8 cellular contexts compared by ENCODE assay signal in the genomic region with DNA sequence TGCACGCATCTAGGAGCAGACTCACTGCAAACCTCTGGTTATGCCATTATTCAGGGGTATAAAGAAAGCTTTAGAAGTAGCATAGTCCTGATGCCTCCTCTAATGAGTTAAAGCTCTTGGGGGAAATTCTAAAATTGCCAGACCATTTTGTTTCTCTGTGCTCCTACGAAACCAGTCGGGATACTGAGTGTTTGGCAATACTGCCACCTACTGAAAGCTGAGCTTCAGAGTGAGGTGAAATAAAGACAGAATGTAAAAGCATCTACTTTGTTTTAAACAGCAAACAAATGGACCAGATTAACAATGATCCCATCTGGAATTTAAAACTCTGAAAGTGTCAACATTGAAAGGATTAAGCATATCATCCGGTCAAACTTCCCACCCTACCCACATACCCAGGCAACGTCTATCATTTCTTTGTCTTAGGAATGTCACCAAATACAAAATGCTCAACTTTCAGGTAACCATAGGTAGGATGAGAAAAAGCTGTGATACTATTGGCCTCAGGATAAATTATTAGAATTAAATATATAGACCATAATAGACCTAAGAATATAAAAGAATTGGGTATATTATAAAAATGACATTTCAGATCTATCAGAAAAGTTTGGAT.
A peak's percentile ranks its signal among the peaks of the same experiment; 100 is the strongest.
DNase-seq lines count a peak whose midpoint lies in the region; ATAC-seq and TF ChIP-seq lines count a peak whose summit lies in the region.

No MANE protein-coding gene starts in this region.

- CTCF ChIA-PET in IMR-90 (lab: Yijun Ruan, JAX): interaction anchor here (0.5 to 2.9 kb wide), 14 partner anchors 10 to 465 kb away, joined by 3 to 16 read pairs (median 4); no protein-coding TSS in a partner anchor

- H3K23ac ChIP-seq in IMR-90 (ENCODE audit: low read depth, low read length): no peak overlapping the region

- H4K20me1 ChIP-seq in IMR-90 (ENCODE audit: insufficient read depth, low read length): no peaks in the 10 kb centered on the region

- dilution Hi-C loops in IMR-90 (cut with HindIII; ENCODE audit: low sequenced_read_pairs, unreplicated experiment): loop anchor here (25.0 kb wide), 1 partner anchor 375 kb away; no protein-coding TSS in a partner anchor

- H3K36me3 ChIP-seq in IMR-90 (ENCODE audit: control insufficient read depth, insufficient read depth, low read length): no peaks in the 10 kb centered on the region
- H3K36me3 ChIP-seq in SJCRH30: no peaks in the 10 kb centered on the region
- H3K36me3 ChIP-seq in ovary: no peaks in the 10 kb centered on the region

- H2AFZ ChIP-seq in IMR-90 (replicated peaks; ENCODE audit: low read length, poor library complexity): no peak overlapping the region

- no peak for TF ChIP-seq POLR2A in IMR-90 (IDR thresholded peaks at IDR 0.05; ENCODE audit: low read depth, low read length)
- TF ChIP-seq POLR2A in ovary (IDR thresholded peaks at IDR 0.05): no peak

- H3K27ac ChIP-seq in IMR-90 (ENCODE audit: insufficient read depth, low read length) (no peak overlapping the region), SJCRH30 (no peak overlapping the region), ovary (no peak overlapping the region)

- H2AK9ac ChIP-seq in IMR-90 (replicated peaks; ENCODE audit: low read depth, low read length, poor library complexity): no peak overlapping the region

- no peak overlapping the region for H3K56ac ChIP-seq in IMR-90 (ENCODE audit: extremely low read depth, insufficient read depth, low read length)

- peak; percentile 81 for TF ChIP-seq RAD21 in IMR-90 (IDR thresholded peaks at IDR 0.05; ENCODE audit: low read length)

- H4K5ac ChIP-seq in IMR-90 (ENCODE audit: low read depth, low read length): no peak overlapping the region

- no peak overlapping the region for H3K18ac ChIP-seq in IMR-90 (ENCODE audit: low read depth, low read length)

- POLR2A ChIA-PET in IMR-90 (lab: Charles Lee; ENCODE audit: unreplicated experiment): no interaction called here

- H3K9ac ChIP-seq in IMR-90 (ENCODE audit: low read depth, low read length): no peak overlapping the region

- no peak overlapping the region for H2AK5ac ChIP-seq in IMR-90 (ENCODE audit: low read depth, low read length)

- no peak overlapping the region for H2BK5ac ChIP-seq in IMR-90 (ENCODE audit: low read depth, low read length, poor library complexity, severe bottlenecking)

- no TSS peak for BruUV-seq in IMR-90 (replicated peaks; lab: Mats Ljungman, UMichigan)

- H2BK15ac ChIP-seq in IMR-90 (ENCODE audit: low read depth, low read length): no peak overlapping the region

- no peak overlapping the region for H3K4me3 ChIP-seq in GM12864 (ENCODE audit: low read depth, low read length)
- no peak overlapping the region for H3K4me3 ChIP-seq in IMR-90 (ENCODE audit: insufficient read depth, low read depth, low read length)
- H3K4me3 ChIP-seq in SJCRH30: no peak overlapping the region
- no peak overlapping the region for H3K4me3 ChIP-seq in fibroblast of pulmonary artery (replicated peaks; ENCODE audit: low read depth, low read length)
- no peak overlapping the region for H3K4me3 ChIP-seq in ovary

- no peak overlapping the region for H4K8ac ChIP-seq in IMR-90 (ENCODE audit: low read depth in 2 of 2, low read length in 2 of 2)

- H3K9me3 ChIP-seq in IMR-90 (ENCODE audit: control insufficient read depth, insufficient read depth, low read length) (no peaks in the 10 kb centered on the region), SJCRH30 (replicated peaks) (no peaks in the 10 kb centered on the region), ovary (no peaks in the 10 kb centered on the region)

- H2BK20ac ChIP-seq in IMR-90 (ENCODE audit: low read depth, low read length): no peak overlapping the region

- WGBS in IMR-90 (ENCODE audit: extremely low coverage in 2 of 2, insufficient read length in 1 of 2), 2 experiments: no CpG with 5 or more reads among the region's 5 CpGs
- WGBS in ovary, 3 donors: 12 to 17% (median 14%) methylated on average over 5 of the region's 5 CpGs

- H3K14ac ChIP-seq in IMR-90 (replicated peaks; ENCODE audit: low read depth, low read length): no peak overlapping the region

- H3K4me2 ChIP-seq in IMR-90 (ENCODE audit: low read depth, low read length): peak overlapping the region; percentile 53; the same call in 1 of the 2 replicates

- intact Hi-C loops in IMR-90 (cut with micrococcal nuclease): loop anchor here (1.0 kb wide), 2 partner anchors 383 to 464 kb away; no protein-coding TSS in a partner anchor
- intact Hi-C loops in ovary (cut with DNase I): loop anchor here (5.0 to 10.0 kb wide), 6 partner anchors 105 to 465 kb away; partner anchors contain the start of gene RGS7BP (in 1 of the 4)

- H2BK120ac ChIP-seq in IMR-90 (ENCODE audit: low read depth, low read length): no peak overlapping the region

- no peak for TF ChIP-seq EP300 in ovary (IDR thresholded peaks at IDR 0.05)

- H3K9me1 ChIP-seq in IMR-90 (ENCODE audit: insufficient read depth, low read length): no peaks in the 10 kb centered on the region

- no peak overlapping the region for H4K91ac ChIP-seq in IMR-90 (ENCODE audit: insufficient read depth, low read depth, low read length)

- ATAC-seq in IMR-90 (ENCODE audit: low read depth) (peak; percentile 81), HG02798 (IDR thresholded peaks at IDR 0.05; ENCODE audit: poor library complexity, unreplicated experiment) (no peak), GM21737 (IDR thresholded peaks at IDR 0.05; ENCODE audit: unreplicated experiment) (no peak)

- no peak overlapping the region for H3K4ac ChIP-seq in IMR-90 (ENCODE audit: low read depth, low read length)

- peak; percentile 66 for TF ChIP-seq CTCF in GM12864 (IDR thresholded peaks at IDR 0.05; ENCODE audit: low read depth, low read length, missing control alignments)
- peak; percentile 83 for TF ChIP-seq CTCF in IMR-90 (conservative IDR thresholded peaks at IDR 0.05; ENCODE audit: low read depth, low read length)
- TF ChIP-seq CTCF in fibroblast of pulmonary artery (IDR thresholded peaks at IDR 0.05; ENCODE audit: low read length, missing control alignments): peak; percentile 91
- TF ChIP-seq CTCF in ovary (IDR thresholded peaks at IDR 0.05): peak; percentile 55 to 58 (median 57)

- H3K4me1 ChIP-seq in IMR-90 (ENCODE audit: control insufficient read depth, insufficient read depth, low read length) (no peaks in the 10 kb centered on the region), SJCRH30 (no peaks in the 10 kb centered on the region), ovary (ENCODE audit: insufficient read depth) (no peaks in the 10 kb centered on the region)

- H3K79me1 ChIP-seq in IMR-90 (ENCODE audit: low read depth in 1 of 2, low read length in 2 of 2): no peaks in the 10 kb centered on the region

- DNase-seq in ACHN (peak; percentile 60), GM12864 (ENCODE audit: low read depth) (peak; percentile 8), IMR-90 (peak; percentile 64), SJCRH30 (peak; percentile 30 to 68), fibroblast of pulmonary artery (ENCODE audit: low read depth) (peak; percentile 84), ovary (peak in 3 of 5 donors; percentile 17 to 59 (median 37))

- in situ Hi-C loops in ACHN (cut with HindIII; ENCODE audit: low pct_ligation_motif_present, low pct_unique_long_range_greater_than_20kb, low sequenced_read_pairs) (no loop called here), IMR-90 (cut with MboI; ENCODE audit: low sequenced_read_pairs) (no loop called here)

- peaks cover 8% of the 10 kb centered on the region for H3K27me3 ChIP-seq in IMR-90 (ENCODE audit: control insufficient read depth, insufficient read depth, low read length)
- 0 out of 2 replicates have a peak, but pooled peaks cover 6% of the 10 kb centered on the region for H3K27me3 ChIP-seq in SJCRH30
- H3K27me3 ChIP-seq in ovary: no peaks in the 10 kb centered on the region

TF ChIP-seq in IMR-90, 13 proteins besides CTCF, POLR2A, EP300 and RAD21:
- TF ChIP-seq CEBPB (IDR thresholded peaks at IDR 0.05; ENCODE audit: low read depth, low read length) (no peak), SMC3 (IDR thresholded peaks at IDR 0.05; ENCODE audit: low read depth, low read length) (peak; percentile 56)

Comparison
In these comparisons a context has a peak if more than half of its experiments do, and no peak if none do; other contexts are left out.
1. DNase-seq: peak in every context shown above with its lines; median percentile 84 in fibroblast of pulmonary artery; 64 in IMR-90; 60 in ACHN; 49 in SJCRH30; 37 in ovary; 8 in GM12864.